In genomic region chr12:108696111-108696995, GRCh38 we compare ENCODE assay signal across 8 cellular contexts. TPM values are rescaled to one million over a fixed set of nuclear protein-coding genes. Genes with fewer than 3 reads are reported as not detected.
DNase-seq lines count a peak whose midpoint lies in the region; ATAC-seq, FAIRE-seq and TF ChIP-seq lines count a peak whose summit lies in the region.

No MANE protein-coding gene starts in this region.

- H3K4me3 Mint-ChIP-seq in osteocyte (ENCODE audit: unreplicated experiment): no peak overlapping the region

- H3K27ac Mint-ChIP-seq in osteocyte (ENCODE audit: unreplicated experiment): peak overlapping the region; percentile 84

- ATAC-seq in HG02798 (IDR thresholded peaks at IDR 0.05; ENCODE audit: poor library complexity, unreplicated experiment) (no peak), HG03045 (IDR thresholded peaks at IDR 0.05; ENCODE audit: unreplicated experiment) (no peak)

- H3K36me3 ChIP-seq in bronchial epithelial cell (ENCODE audit: control insufficient read depth, insufficient read depth, low read length): peaks cover 4% of the 10 kb centered on the region

- H3K27me3 ChIP-seq in bronchial epithelial cell (ENCODE audit: control insufficient read depth, insufficient read depth, low read length): no peaks in the 10 kb centered on the region

- peaks cover 76% of the 10 kb centered on the region for H3K4me1 Mint-ChIP-seq in osteocyte (ENCODE audit: unreplicated experiment)

- in situ Hi-C loops in Caki2 (cut with HindIII; ENCODE audit: low pct_unique_long_range_greater_than_20kb, low sequenced_read_pairs): no loop called here

- peak; percentile 71 for DNase-seq in Caki2 (ENCODE audit: low read depth)
- DNase-seq in NCI-H187 treated with DMSO at 0.1 percent for 48 hours (lab: John Stamatoyannopoulos, UW): peak; percentile 94
- DNase-seq in bronchial epithelial cell (ENCODE audit: low read depth): peak; percentile 100
- no peak for DNase-seq in osteocyte (ENCODE audit: extremely low spot score, unreplicated experiment)
- no peak for DNase-seq in NCI-H748 (lab: John Stamatoyannopoulos, UW; ENCODE audit: unreplicated experiment)
- DNase-seq in activated gamma-delta T cell (lab: John Stamatoyannopoulos, UW): no peak

- peak; percentile 90 for FAIRE-seq in bronchial epithelial cell (lab: Jason Lieb, UNC)

- H3K9me3 Mint-ChIP-seq in osteocyte (ENCODE audit: unreplicated experiment): no peaks in the 10 kb centered on the region

- TF ChIP-seq CTCF in bronchial epithelial cell (IDR thresholded peaks at IDR 0.05; ENCODE audit: insufficient read depth, low read length, severe bottlenecking): no peak
- no peak for TF ChIP-seq CTCF in osteocyte (IDR thresholded peaks at IDR 0.05)

- peak overlapping the region; percentile 15 for H3K4me3 ChIP-seq in bronchial epithelial cell (ENCODE audit: low read depth, low read length)

- H3K27me3 Mint-ChIP-seq in osteocyte (ENCODE audit: unreplicated experiment): no peaks in the 10 kb centered on the region

- peaks cover 48% of the 10 kb centered on the region for H3K36me3 Mint-ChIP-seq in osteocyte (ENCODE audit: unreplicated experiment)

RNA-seq across cellular contexts. Expression of gene CORO1C, which starts 35.0 kb away (rescaled TPM):
- 75.6 and 89.9 TPM in 2 replicates for total RNA-seq in Caki2 (2014; rRNA removed; shearing (Covaris generic); ENCODE audit: low replicate concordance)
- 151 and 152 TPM in 2 replicates for total RNA-seq in bronchial epithelial cell
- total RNA-seq in osteocyte: 234 and 248 TPM in 2 replicates

Comparison
In these comparisons a context has a peak if more than half of its experiments do, and no peak if none do; other contexts are left out.
1. DNase-seq: peak in Caki2 (single experiment), NCI-H187 treated with DMSO at 0.1 percent for 48 hours (single experiment) and bronchial epithelial cell (single experiment); none in osteocyte (single experiment), NCI-H748 (single experiment) and activated gamma-delta T cell (single experiment).